In genomic region chr7:134062460-134062859, GRCh38 we compare ENCODE assay signal across 20 cellular contexts.
"Had no signal": no experiment of that assay in that cellular context is flagged by ENCODE, and none has a peak within 500 bp of the region (broad histone marks: within the 10 kb centered on the region; RNA-seq: fewer than 3 reads in every experiment).

No MANE protein-coding gene starts in this region.

- H3K4me3 ChIP-seq: esophagus squamous epithelium, hepatocyte, lung, sigmoid colon, vagina had no signal

- DNase-seq: cerebellar nuclear complex; cortex of kidney; effector memory CD8-positive, alpha-beta T cell; erythroblast; esophagus squamous epithelium; foreskin melanocyte; kidney; natural killer cell; occipital lobe; sigmoid colon; stimulated activated CD4-positive, alpha-beta T cell treated with anti-CD3 and anti-CD28 coated beads, Interleukin-2, amount 100 ng/mL, for 24 hours; stimulated activated CD4-positive, alpha-beta T cell treated with anti-CD3 and anti-CD28 coated beads, Interleukin-4, amount 100 ng/mL, for 24 hours; stimulated activated naive CD8-positive, alpha-beta T cell treated with anti-CD3 and anti-CD28 coated beads, Interleukin-15, Interleukin-2, amounts not matched to agents 100 U/mL and 50 U/mL, for 24 hours; substantia nigra; trophoblast cell had no signal

- H3K27ac ChIP-seq: esophagus squamous epithelium, hepatocyte, parathyroid adenoma, sigmoid colon, vagina had no signal

- ATAC-seq: effector memory CD8-positive, alpha-beta T cell; natural killer cell; stimulated activated memory B cell treated with anti-CD40 and anti-IgM and Interleukin-4, amounts not matched to agents 10 μg/mL and 1 μg/mL and 100 μg/mL, for 72 hours; stimulated activated naive CD8-positive, alpha-beta T cell treated with anti-CD3 and anti-CD28 coated beads, Interleukin-15, Interleukin-2, amounts not matched to agents 100 U/mL and 50 U/mL, for 24 hours had no signal

- H3K4me1 ChIP-seq: esophagus squamous epithelium, parathyroid adenoma, sigmoid colon, vagina had no signal

- H3K36me3 ChIP-seq: vagina had no signal

- H3K27me3 ChIP-seq: esophagus squamous epithelium, hepatocyte, sigmoid colon, vagina had no signal

- H3K9me3 ChIP-seq: esophagus squamous epithelium, sigmoid colon, vagina had no signal
